Comparison of ENCODE assay signal across 8 cellular contexts in genomic region chr11:121194731-121195596, GRCh38.
A peak's percentile ranks its signal among the peaks of the same experiment; 100 is the strongest.
DNase-seq lines count a peak whose midpoint lies in the region; ATAC-seq lines count a peak whose summit lies in the region.

No MANE protein-coding gene starts in this region.

- H3K79me1 ChIP-seq in mesenchymal stem cell (replicated peaks; ENCODE audit: low read length, poor library complexity, severe bottlenecking) = no peaks in the 10 kb centered on the region

- H4K91ac ChIP-seq in mesenchymal stem cell (ENCODE audit: low read length) = no peak overlapping the region

- intact Hi-C loops in activated CD4-positive, alpha-beta T cell treated with anti-CD3 and anti-CD28 coated beads, Interleukin-2, amount 10 ng/mL, durations not matched to agents 24 days and 14 days (cut with micrococcal nuclease) = loop anchor here (2.0 to 10.0 kb wide), 3 partner anchors 80 to 860 kb away; partner anchors contain the start of genes ARHGEF12 and GRIK4

- no peak overlapping the region for H3K4me2 ChIP-seq in mesenchymal stem cell (ENCODE audit: low read length, poor library complexity, severe bottlenecking)

- peak; percentile 6 for DNase-seq in GDM1 (lab: John Stamatoyannopoulos, UW)
- DNase-seq in NCI-H2227 (lab: John Stamatoyannopoulos, UW; ENCODE audit: unreplicated experiment) = peak; percentile 74
- peak; percentile 89 for DNase-seq in activated CD4-positive, alpha-beta T cell treated with anti-CD3 and anti-CD28 coated beads, Interleukin-2, amount 10 ng/mL, durations not matched to agents 24 days and 14 days
- peak; percentile 48 for DNase-seq in effector CD4-positive, alpha-beta T cell
- peak; percentile 68 for DNase-seq in mesenchymal stem cell
- DNase-seq in stimulated activated effector memory CD8-positive, alpha-beta T cell treated with anti-CD3 and anti-CD28 coated beads, Interleukin-12 subunit alpha, Interleukin-12 subunit beta, amount 100 ng/mL, for 72 hours (ENCODE audit: low spot score in 2 of 2) = peak; percentile 40 to 71

- no peak overlapping the region for H3K14ac ChIP-seq in mesenchymal stem cell (ENCODE audit: low read length in 2 of 2)

- H2AFZ ChIP-seq in mesenchymal stem cell (ENCODE audit: low read depth, low read length) = no peak overlapping the region

- 2% methylated on average over 4 of the region's 13 CpGs for WGBS in mesenchymal stem cell

- ATAC-seq in HG02852 (IDR thresholded peaks at IDR 0.05; ENCODE audit: unreplicated experiment) (peak; percentile 62), HG02642 (IDR thresholded peaks at IDR 0.05; ENCODE audit: poor library complexity, unreplicated experiment) (no peak)
- ATAC-seq in stimulated activated effector memory CD8-positive, alpha-beta T cell treated with anti-CD3 and anti-CD28 coated beads, Interleukin-12 subunit alpha, Interleukin-12 subunit beta, amount 100 ng/mL, for 72 hours = peak; percentile 75

- H3K4me1 Mint-ChIP-seq in activated CD4-positive, alpha-beta T cell treated with anti-CD3 and anti-CD28 coated beads, Interleukin-2, amount 10 ng/mL, durations not matched to agents 24 days and 14 days = no peaks in the 10 kb centered on the region
- H3K4me1 Mint-ChIP-seq in stimulated activated effector memory CD8-positive, alpha-beta T cell treated with anti-CD3 and anti-CD28 coated beads, Interleukin-12 subunit alpha, Interleukin-12 subunit beta, amount 100 ng/mL, for 72 hours = no peaks in the 10 kb centered on the region

- H3K4me3 Mint-ChIP-seq in activated CD4-positive, alpha-beta T cell treated with anti-CD3 and anti-CD28 coated beads, Interleukin-2, amount 10 ng/mL, durations not matched to agents 24 days and 14 days = no peak overlapping the region
- H3K4me3 Mint-ChIP-seq in stimulated activated effector memory CD8-positive, alpha-beta T cell treated with anti-CD3 and anti-CD28 coated beads, Interleukin-12 subunit alpha, Interleukin-12 subunit beta, amount 100 ng/mL, for 72 hours = no peak overlapping the region

- no peaks in the 10 kb centered on the region for H3K36me3 ChIP-seq in mesenchymal stem cell (ENCODE audit: control insufficient read depth in 1 of 2, insufficient read depth in 2 of 2, low read depth in 1 of 2, low read length in 2 of 2)

- H3K36me3 Mint-ChIP-seq in activated CD4-positive, alpha-beta T cell treated with anti-CD3 and anti-CD28 coated beads, Interleukin-2, amount 10 ng/mL, durations not matched to agents 24 days and 14 days (ENCODE audit: low read depth) = no peaks in the 10 kb centered on the region
- no peaks in the 10 kb centered on the region for H3K36me3 Mint-ChIP-seq in stimulated activated effector memory CD8-positive, alpha-beta T cell treated with anti-CD3 and anti-CD28 coated beads, Interleukin-12 subunit alpha, Interleukin-12 subunit beta, amount 100 ng/mL, for 72 hours

- no peak overlapping the region for H2BK15ac ChIP-seq in mesenchymal stem cell (ENCODE audit: low read depth, poor library complexity, severe bottlenecking)

- peaks cover 0 to 16% of the 10 kb centered on the region in 2 experiments for H3K27me3 ChIP-seq in mesenchymal stem cell (ENCODE audit: control insufficient read depth in 1 of 2, insufficient read depth in 1 of 2, low read length in 2 of 2)

- no peak overlapping the region for H3K4ac ChIP-seq in mesenchymal stem cell (ENCODE audit: low read depth in 1 of 2, low read length in 2 of 2)

- H3K9me3 ChIP-seq in mesenchymal stem cell (ENCODE audit: control insufficient read depth, low read length) = no peaks in the 10 kb centered on the region

- no peak overlapping the region for H4K8ac ChIP-seq in mesenchymal stem cell (ENCODE audit: low read length)

- no peak overlapping the region for H2BK5ac ChIP-seq in mesenchymal stem cell (ENCODE audit: low read depth, low read length, poor library complexity, severe bottlenecking)

- no peak overlapping the region for H2AK5ac ChIP-seq in mesenchymal stem cell (ENCODE audit: low read length, severe bottlenecking)

- peaks cover 22% of the 10 kb centered on the region for H3K27me3 Mint-ChIP-seq in activated CD4-positive, alpha-beta T cell treated with anti-CD3 and anti-CD28 coated beads, Interleukin-2, amount 10 ng/mL, durations not matched to agents 24 days and 14 days

- no peak overlapping the region for H3K27ac ChIP-seq in mesenchymal stem cell (ENCODE audit: low read length, poor library complexity, severe bottlenecking)

- no peaks in the 10 kb centered on the region for H3K4me1 ChIP-seq in mesenchymal stem cell (ENCODE audit: control insufficient read depth, insufficient read depth, low read depth, low read length)

- H3K9me3 Mint-ChIP-seq in activated CD4-positive, alpha-beta T cell treated with anti-CD3 and anti-CD28 coated beads, Interleukin-2, amount 10 ng/mL, durations not matched to agents 24 days and 14 days = no peaks in the 10 kb centered on the region
- no peaks in the 10 kb centered on the region for H3K9me3 Mint-ChIP-seq in stimulated activated effector memory CD8-positive, alpha-beta T cell treated with anti-CD3 and anti-CD28 coated beads, Interleukin-12 subunit alpha, Interleukin-12 subunit beta, amount 100 ng/mL, for 72 hours

- no peak overlapping the region for H2BK120ac ChIP-seq in mesenchymal stem cell (ENCODE audit: low read depth, low read length)

- H2BK12ac ChIP-seq in mesenchymal stem cell (ENCODE audit: low read length in 2 of 2) = no peak overlapping the region

- no peak overlapping the region for H3K18ac ChIP-seq in mesenchymal stem cell (ENCODE audit: low read depth in 1 of 2, low read length in 2 of 2)

- no peak overlapping the region for H3K4me3 ChIP-seq in mesenchymal stem cell (ENCODE audit: insufficient read depth in 1 of 2, low read depth in 1 of 2, low read length in 2 of 2)

- no peak overlapping the region for H3K27ac Mint-ChIP-seq in activated CD4-positive, alpha-beta T cell treated with anti-CD3 and anti-CD28 coated beads, Interleukin-2, amount 10 ng/mL, durations not matched to agents 24 days and 14 days
- H3K27ac Mint-ChIP-seq in stimulated activated effector memory CD8-positive, alpha-beta T cell treated with anti-CD3 and anti-CD28 coated beads, Interleukin-12 subunit alpha, Interleukin-12 subunit beta, amount 100 ng/mL, for 72 hours = no peak overlapping the region

- H3K23ac ChIP-seq in mesenchymal stem cell (ENCODE audit: low read length in 2 of 2) = no peak overlapping the region

- peak overlapping the region; percentile 22 for H3K9ac ChIP-seq in mesenchymal stem cell (ENCODE audit: low read length)

Comparison
In these comparisons a context has a peak if more than half of its experiments do, and no peak if none do; other contexts are left out.
1. DNase-seq: peak in every context shown above with its lines; median percentile 89 in activated CD4-positive, alpha-beta T cell treated with anti-CD3 and anti-CD28 coated beads, Interleukin-2, amount 10 ng/mL, durations not matched to agents 24 days and 14 days; 74 in NCI-H2227; 68 in mesenchymal stem cell; 56 in stimulated activated effector memory CD8-positive, alpha-beta T cell treated with anti-CD3 and anti-CD28 coated beads, Interleukin-12 subunit alpha, Interleukin-12 subunit beta, amount 100 ng/mL, for 72 hours; 48 in effector CD4-positive, alpha-beta T cell; 6 in GDM1.